In genomic region chr5:69250593-69250992, GRCh38 we compare ENCODE assay signal across 15 cellular contexts.
"Had no signal": no experiment of that assay in that cellular context is flagged by ENCODE, and none has a peak within 500 bp of the region (broad histone marks: within the 10 kb centered on the region; RNA-seq: fewer than 3 reads in every experiment).

No MANE protein-coding gene starts in this region.

- H3K27ac ChIP-seq: brain microvascular endothelial cell, coronary artery, psoas muscle had no signal

- H3K9me3 ChIP-seq: psoas muscle had no signal

- H3K4me3 ChIP-seq: coronary artery, psoas muscle had no signal

- H3K36me3 ChIP-seq: brain microvascular endothelial cell had no signal

- H3K9me3 Mint-ChIP-seq: central memory CD8-positive, alpha-beta T cell had no signal

- H3K4me3 Mint-ChIP-seq: activated naive CD8-positive, alpha-beta T cell treated with anti-CD3 and anti-CD28 coated beads, Interleukin-2, amount 10 ng/mL, durations not matched to agents 7 days and 5 days; central memory CD8-positive, alpha-beta T cell; nephron; stimulated activated naive CD8-positive, alpha-beta T cell treated with anti-CD3 and anti-CD28 coated beads, Interleukin-15, amount 100 ng/mL, for 72 hours; T-helper 17 cell had no signal

- H3K27me3 Mint-ChIP-seq: activated naive CD8-positive, alpha-beta T cell treated with anti-CD3 and anti-CD28 coated beads, Interleukin-2, amount 10 ng/mL, durations not matched to agents 7 days and 5 days; central memory CD8-positive, alpha-beta T cell; stimulated activated naive CD8-positive, alpha-beta T cell treated with anti-CD3 and anti-CD28 coated beads, Interleukin-15, amount 100 ng/mL, for 72 hours; T-helper 17 cell had no signal

- ATAC-seq: psoas muscle; sciatic nerve; stimulated activated naive CD8-positive, alpha-beta T cell treated with anti-CD3 and anti-CD28 coated beads, Interleukin-15, amount 100 ng/mL, for 72 hours; T-helper 17 cell had no signal

- H3K4me1 Mint-ChIP-seq: nephron had no signal

- H3K4me1 ChIP-seq: psoas muscle had no signal

- H3K27me3 ChIP-seq: brain microvascular endothelial cell had no signal

- H3K27ac Mint-ChIP-seq: activated naive CD8-positive, alpha-beta T cell treated with anti-CD3 and anti-CD28 coated beads, Interleukin-2, amount 10 ng/mL, durations not matched to agents 7 days and 5 days; nephron; T-helper 17 cell had no signal

- DNase-seq: activated CD4-positive, alpha-beta T cell treated with anti-CD3 and anti-CD28 coated beads for 48 hours; activated CD8-positive, alpha-beta memory T cell treated with anti-CD3 and anti-CD28 coated beads, Interleukin-2, amount 50 U/mL, for 48 hours; activated naive CD8-positive, alpha-beta T cell treated with anti-CD3 and anti-CD28 coated beads, Interleukin-2, amount 10 ng/mL, durations not matched to agents 7 days and 5 days; brain microvascular endothelial cell; effector CD4-positive, alpha-beta T cell; foreskin fibroblast; glutamatergic neuron; hypothalamus; psoas muscle; stimulated activated naive CD8-positive, alpha-beta T cell treated with anti-CD3 and anti-CD28 coated beads, Interleukin-15, amount 100 ng/mL, for 72 hours; T-helper 17 cell had no signal
